ENCODE assay signal across 8 cellular contexts in the genomic region with DNA sequence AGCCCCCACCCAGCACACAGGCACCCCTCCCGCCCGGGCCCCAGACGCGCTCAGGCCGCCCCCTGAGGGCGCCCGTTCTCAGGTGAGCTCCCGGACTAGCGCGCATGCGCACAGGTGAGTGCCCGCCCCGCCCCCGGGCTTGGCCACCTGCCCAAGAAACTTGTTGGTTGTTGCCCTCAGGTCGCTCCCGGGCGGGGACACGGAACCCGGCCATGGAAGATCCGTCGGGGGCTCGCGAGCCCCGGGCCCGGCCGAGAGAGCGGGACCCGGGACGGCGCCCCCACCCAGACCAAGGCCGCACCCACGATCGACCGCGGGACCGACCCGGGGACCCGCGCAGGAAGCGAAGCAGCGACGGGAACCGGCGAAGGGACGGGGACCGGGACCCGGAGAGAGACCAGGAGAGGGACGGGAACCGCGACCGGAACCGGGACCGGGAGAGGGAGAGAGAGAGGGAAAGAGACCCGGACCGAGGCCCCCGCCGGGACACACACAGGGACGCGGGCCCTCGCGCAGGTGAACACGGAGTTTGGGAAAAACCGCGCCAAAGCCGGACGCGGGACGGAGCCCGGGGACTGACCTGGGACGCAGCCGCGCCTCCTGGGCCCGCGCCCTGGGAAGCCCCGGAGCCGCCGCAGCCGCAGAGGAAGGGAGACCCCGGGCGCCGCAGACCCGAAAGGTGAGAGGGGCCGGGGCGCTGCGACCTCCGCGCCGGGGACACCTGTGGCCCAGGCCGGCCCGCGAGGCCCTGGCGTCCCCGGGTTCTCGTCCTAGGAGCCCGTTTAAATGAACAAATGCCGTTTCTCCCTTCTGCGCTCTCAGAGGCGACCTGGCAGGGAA. TPM values are rescaled to one million over a fixed set of nuclear protein-coding genes. Genes with fewer than 3 reads are reported as not detected.
DNase-seq lines count a peak whose midpoint lies in the region; ATAC-seq and TF ChIP-seq lines count a peak whose summit lies in the region.

A gene with protein sequence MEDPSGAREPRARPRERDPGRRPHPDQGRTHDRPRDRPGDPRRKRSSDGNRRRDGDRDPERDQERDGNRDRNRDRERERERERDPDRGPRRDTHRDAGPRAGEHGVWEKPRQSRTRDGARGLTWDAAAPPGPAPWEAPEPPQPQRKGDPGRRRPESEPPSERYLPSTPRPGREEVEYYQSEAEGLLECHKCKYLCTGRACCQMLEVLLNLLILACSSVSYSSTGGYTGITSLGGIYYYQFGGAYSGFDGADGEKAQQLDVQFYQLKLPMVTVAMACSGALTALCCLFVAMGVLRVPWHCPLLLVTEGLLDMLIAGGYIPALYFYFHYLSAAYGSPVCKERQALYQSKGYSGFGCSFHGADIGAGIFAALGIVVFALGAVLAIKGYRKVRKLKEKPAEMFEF (plus strand): TSS at position 167 of the 840 bp plus-strand sequence. CDS start 46 bp downstream, at position 213.

- H3K9me3 ChIP-seq in left ventricle myocardium inferior (replicated peaks): peaks cover 11% of the 10 kb centered on the region

- TF ChIP-seq CTCF in left ventricle myocardium inferior (IDR thresholded peaks at IDR 0.05; ENCODE audit: borderline replicate concordance): no peak

- H3K4me1 ChIP-seq in left ventricle myocardium inferior: peaks cover 12% of the 10 kb centered on the region

- intact Hi-C loops in left ventricle myocardium inferior (cut with micrococcal nuclease): no loop called here

- H3K4me3 ChIP-seq in left ventricle myocardium inferior: peak within 1 kb of the TSS; percentile 58
- peak within 1 kb of the TSS; percentile 35 for H3K4me3 ChIP-seq in skeletal muscle cell (ENCODE audit: low read depth, low read length)

- DNase-seq in DMS153 (lab: John Stamatoyannopoulos, UW) (peak; percentile 64), NCI-H1105 (lab: John Stamatoyannopoulos, UW) (peak; percentile 46), left ventricle myocardium inferior (no peak), skeletal muscle cell (ENCODE audit: low read depth) (no peak), C1 segment of cervical spinal cord (lab: John Stamatoyannopoulos, UW) (no peak)
- DNase-seq in activated T-cell treated with anti-CD3 and anti-CD28 coated beads, Interleukin-2, amount 50 U/mL, for 48 hours: peak; percentile 32 to 35

- H3K27ac ChIP-seq in left ventricle myocardium inferior (replicated peaks): no peak within 1 kb of the TSS

- H3K27me3 ChIP-seq in left ventricle myocardium inferior (ENCODE audit: low read depth): peaks cover 87% of the 10 kb centered on the region

- no peaks in the 10 kb centered on the region for H3K36me3 ChIP-seq in left ventricle myocardium inferior

- ATAC-seq in GM21447 (IDR thresholded peaks at IDR 0.05; ENCODE audit: unreplicated experiment) (no peak), GM19455 (IDR thresholded peaks at IDR 0.05; ENCODE audit: unreplicated experiment) (no peak)

RNA-seq across cellular contexts. Expression of the gene that starts here (rescaled TPM):
- total RNA-seq in left ventricle myocardium inferior: not detected

Comparison
In these comparisons a context has a peak if more than half of its experiments do, and no peak if none do; other contexts are left out.
1. DNase-seq: peak in DMS153 (single experiment), NCI-H1105 (single experiment) and activated T-cell treated with anti-CD3 and anti-CD28 coated beads, Interleukin-2, amount 50 U/mL, for 48 hours (2 of 2); none in left ventricle myocardium inferior (single experiment), skeletal muscle cell (single experiment) and C1 segment of cervical spinal cord (0 of 14).